Comparison of ENCODE assay signal across 8 cellular contexts in the genomic region with DNA sequence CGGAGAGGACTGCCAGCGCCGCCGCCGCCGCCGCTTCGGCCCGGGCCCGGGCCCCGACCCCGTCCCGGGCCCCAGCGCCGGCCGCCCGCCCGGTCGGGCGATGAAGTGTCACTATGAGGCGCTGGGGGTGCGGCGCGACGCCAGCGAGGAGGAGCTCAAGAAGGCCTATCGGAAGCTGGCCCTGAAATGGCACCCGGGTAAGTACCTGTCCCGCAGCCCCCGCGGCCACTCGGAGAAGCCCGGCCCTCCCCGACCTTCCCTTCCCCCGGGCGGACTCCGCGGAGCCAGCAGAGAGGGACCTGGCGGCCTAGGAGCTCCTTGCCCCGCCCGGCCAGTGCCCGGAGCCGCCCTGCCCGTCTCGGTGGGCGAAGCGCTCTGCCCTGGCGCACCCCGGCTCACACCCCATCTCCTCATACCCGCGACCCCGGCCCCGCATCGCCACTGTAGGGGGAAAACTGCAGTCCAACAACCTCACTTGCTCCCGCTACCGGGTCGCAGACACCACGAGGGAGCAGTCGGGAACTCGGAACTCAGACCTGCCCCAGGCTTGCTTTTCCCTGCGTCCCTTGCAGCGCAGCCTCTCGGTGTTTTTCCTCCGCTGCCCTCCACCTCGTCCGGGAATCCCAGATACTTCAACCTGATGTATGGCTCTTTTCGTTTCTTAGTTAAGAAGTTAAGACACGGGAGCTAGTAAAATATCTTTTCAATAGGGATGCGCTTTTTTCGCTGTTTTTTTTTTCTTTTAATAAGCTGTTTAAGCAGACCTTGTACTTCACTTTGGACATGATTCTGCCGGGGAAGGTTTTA. TPM values are rescaled to one million over a fixed set of nuclear protein-coding genes. Genes with fewer than 3 reads are reported as not detected.
DNase-seq lines count a peak whose midpoint lies in the region; ATAC-seq, FAIRE-seq and TF ChIP-seq lines count a peak whose summit lies in the region.

No MANE protein-coding gene starts in this region.

- peak; percentile 84 for DNase-seq in AG08396 (ENCODE audit: low spot score)
- DNase-seq in NCI-H226: peak; percentile 56
- DNase-seq in activated CD4-positive, CD25-positive, alpha-beta regulatory T cell (lab: John Stamatoyannopoulos, UW): peak; percentile 58 to 73 (median 64)
- DNase-seq in caudate nucleus (lab: John Stamatoyannopoulos, UW): peak in 57 of 61 donors; percentile 26 to 88 (median 67)
- DNase-seq in keratinocyte (ENCODE audit: low read depth, low spot score): no peak
- peak; percentile 57 to 63 for DNase-seq in stimulated activated CD4-positive, alpha-beta T cell treated with anti-CD3 and anti-CD28 coated beads, Interleukin-15, amount 100 ng/mL, for 1 hour (ENCODE audit: low read depth in 1 of 2, low spot score in 1 of 2)

- H3K27ac ChIP-seq in caudate nucleus (ENCODE audit: low read depth, low read length): peak overlapping the region; percentile 54
- peak overlapping the region; percentile 87 for H3K27ac ChIP-seq in keratinocyte (ENCODE audit: control insufficient read depth, insufficient read depth, low read length)

- no peaks in the 10 kb centered on the region for H3K9me3 ChIP-seq in keratinocyte (ENCODE audit: control insufficient read depth, low read depth, low read length)

- H2AFZ ChIP-seq in keratinocyte (ENCODE audit: control insufficient read depth, low read length): peak overlapping the region; percentile 85

- no peaks in the 10 kb centered on the region for H3K9me1 ChIP-seq in keratinocyte (ENCODE audit: control insufficient read depth, extremely low read depth, insufficient read depth, low read length)

- peaks cover 48% of the 10 kb centered on the region for H3K79me2 ChIP-seq in keratinocyte (ENCODE audit: control insufficient read depth, insufficient read depth, low read length)

- peak overlapping the region; percentile 85 for H3K4me2 ChIP-seq in keratinocyte (ENCODE audit: control insufficient read depth, extremely low read depth, insufficient read depth, low read depth, low read length)

- ATAC-seq in GM18907 (IDR thresholded peaks at IDR 0.05; ENCODE audit: unreplicated experiment): peak; percentile 79
- ATAC-seq in HG03108 (IDR thresholded peaks at IDR 0.05; ENCODE audit: unreplicated experiment): peak; percentile 63

- no peak for FAIRE-seq in keratinocyte (lab: Jason Lieb, UNC)

- peaks cover 12% of the 10 kb centered on the region for H3K4me1 ChIP-seq in keratinocyte (ENCODE audit: control insufficient read depth, extremely low read depth, insufficient read depth, low read length)

- dilution Hi-C loops in keratinocyte (cut with MboI; ENCODE audit: extremely low pct_ligation_motif_present, low sequenced_read_pairs): no loop called here

- no peaks in the 10 kb centered on the region for H4K20me1 ChIP-seq in keratinocyte (ENCODE audit: control insufficient read depth, extremely low read depth, insufficient read depth, low read length)

- H3K4me3 ChIP-seq in keratinocyte (ENCODE audit: control insufficient read depth in 2 of 3, extremely low read depth in 1 of 3, insufficient read depth in 2 of 3, low read depth in 1 of 3, low read length in 3 of 3): peak overlapping the region; percentile 92 to 96 (median 94)

- TF ChIP-seq CTCF in keratinocyte (optimal IDR thresholded peaks at IDR 0.05 in 1 of 3, IDR thresholded peaks at IDR 0.05 in 1 of 3, conservative IDR thresholded peaks at IDR 0.05 in 1 of 3; ENCODE audit: extremely low read depth in 1 of 3, insufficient read depth in 2 of 3, low read length in 3 of 3): no peak

- H3K36me3 ChIP-seq in keratinocyte (ENCODE audit: control insufficient read depth in 2 of 2, extremely low read depth in 1 of 2, insufficient read depth in 2 of 2, low read length in 2 of 2): peaks cover 3 to 5% of the 10 kb centered on the region in 2 experiments

- peak overlapping the region; percentile 95 for H3K9ac ChIP-seq in keratinocyte (ENCODE audit: control insufficient read depth, extremely low read depth, insufficient read depth, low read length)

- H3K27me3 ChIP-seq in keratinocyte (ENCODE audit: control insufficient read depth, extremely low read depth, insufficient read depth, low read length): no peaks in the 10 kb centered on the region

RNA-seq across cellular contexts. Expression of gene DNAJC21, which starts 0.6 kb away (rescaled TPM):
- polyA plus RNA-seq in keratinocyte: 13.3 to 29.6 TPM (median 28.5 TPM) in 3 replicates
- 68.9 TPM for polyA plus RNA-seq in keratinocyte (2011; ENCODE audit: low read depth)
- 24.5 and 27.9 TPM in 2 replicates for polyA plus RNA-seq in keratinocyte (2011; cell fraction: cytosol; rRNA removed)
- polyA plus RNA-seq in keratinocyte (2011; cell fraction: nucleus; rRNA removed): 11.6 and 20.5 TPM in 2 replicates
- 24.2 and 36.4 TPM in 2 replicates for polyA plus RNA-seq in keratinocyte (2012; ENCODE audit: low replicate concordance)
- 4.2 to 12.1 TPM (median 6.1 TPM) in 3 replicates for polyA minus RNA-seq in keratinocyte
- polyA minus RNA-seq in keratinocyte (2011; cell fraction: cytosol; rRNA and poly(A)+ RNA removed): 14.6 TPM
- 6.3 and 11.2 TPM in 2 replicates for polyA minus RNA-seq in keratinocyte (2011; cell fraction: nucleus; rRNA and poly(A)+ RNA removed)

RNA-seq across cellular contexts. Expression of gene BRIX1, which starts 14.4 kb away (rescaled TPM):
- 25.4 to 63.0 TPM (median 27.3 TPM) in 3 replicates for polyA plus RNA-seq in keratinocyte
- 48.2 TPM for polyA plus RNA-seq in keratinocyte (2011; ENCODE audit: low read depth)
- 19.7 and 45.7 TPM in 2 replicates for polyA plus RNA-seq in keratinocyte (2011; cell fraction: cytosol; rRNA removed)
- polyA plus RNA-seq in keratinocyte (2011; cell fraction: nucleus; rRNA removed): 19.8 and 33.1 TPM in 2 replicates
- polyA plus RNA-seq in keratinocyte (2012; ENCODE audit: low replicate concordance): 20.7 and 26.5 TPM in 2 replicates
- polyA minus RNA-seq in keratinocyte: 2.3 to 23.1 TPM (median 8.8 TPM) in 3 replicates
- polyA minus RNA-seq in keratinocyte (2011; cell fraction: cytosol; rRNA and poly(A)+ RNA removed): 13.2 TPM
- polyA minus RNA-seq in keratinocyte (2011; cell fraction: nucleus; rRNA and poly(A)+ RNA removed): 9.8 and 14.8 TPM in 2 replicates

RNA-seq across cellular contexts. Expression of gene RAD1, which starts 14.6 kb away (rescaled TPM):
- polyA plus RNA-seq in keratinocyte: 14.4 to 23.1 TPM (median 14.9 TPM) in 3 replicates
- 1.7 TPM for polyA plus RNA-seq in keratinocyte (2011; ENCODE audit: low read depth)
- polyA plus RNA-seq in keratinocyte (2011; cell fraction: cytosol; rRNA removed): 9.4 and 16.6 TPM in 2 replicates
- polyA plus RNA-seq in keratinocyte (2011; cell fraction: nucleus; rRNA removed): 11.6 and 12.4 TPM in 2 replicates
- 12.8 and 16.2 TPM in 2 replicates for polyA plus RNA-seq in keratinocyte (2012; ENCODE audit: low replicate concordance)
- polyA minus RNA-seq in keratinocyte: 9.5 to 15.9 TPM (median 12.2 TPM) in 3 replicates
- polyA minus RNA-seq in keratinocyte (2011; cell fraction: cytosol; rRNA and poly(A)+ RNA removed): 19.2 TPM
- 6.1 and 8.0 TPM in 2 replicates for polyA minus RNA-seq in keratinocyte (2011; cell fraction: nucleus; rRNA and poly(A)+ RNA removed)
